In the genomic region with DNA sequence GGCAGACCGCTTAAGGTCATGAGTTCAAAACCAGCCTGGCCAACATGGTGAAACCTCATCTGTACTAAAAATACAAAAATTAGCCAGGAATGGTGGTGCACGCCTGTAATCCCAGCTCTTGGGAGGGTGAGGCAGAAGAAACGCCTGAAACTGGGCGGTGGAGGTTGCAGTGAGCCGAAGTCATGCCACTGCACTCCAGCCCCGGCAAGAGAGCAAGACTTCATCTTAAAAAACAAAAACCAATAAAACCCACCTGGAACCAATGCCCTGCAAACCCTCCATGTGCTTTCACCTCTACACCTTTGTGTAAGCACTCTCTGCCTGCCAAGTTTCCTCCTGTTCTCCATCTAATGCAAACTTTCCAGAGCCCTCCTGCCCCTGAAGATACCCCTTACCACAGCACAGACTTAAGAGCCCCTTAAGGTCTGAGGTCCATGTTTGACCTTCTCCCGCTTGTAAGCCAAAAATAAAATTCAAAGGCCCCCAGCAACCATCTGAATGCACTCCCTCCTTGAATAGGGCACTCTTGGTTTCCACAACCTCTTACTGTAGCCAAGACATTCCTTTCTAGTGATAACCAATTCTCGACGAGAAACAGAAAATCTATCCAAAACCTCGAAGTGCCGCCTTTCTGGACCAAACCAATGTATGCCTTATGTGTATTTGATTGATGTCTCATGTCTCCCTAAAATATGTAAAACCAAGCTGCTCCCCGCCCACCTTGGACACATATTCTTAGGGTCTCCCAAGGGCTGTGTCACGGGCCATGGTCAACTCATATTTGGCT, we compare ENCODE assay signal across 1 cellular context.
TF ChIP-seq lines count a peak whose summit lies in the region.

No MANE protein-coding gene starts in this region.

TF ChIP-seq in GM23338, 12 proteins besides CTCF, POLR2A, EP300 and RAD21 (continued from another document):
- TF ChIP-seq, protein P1, sequence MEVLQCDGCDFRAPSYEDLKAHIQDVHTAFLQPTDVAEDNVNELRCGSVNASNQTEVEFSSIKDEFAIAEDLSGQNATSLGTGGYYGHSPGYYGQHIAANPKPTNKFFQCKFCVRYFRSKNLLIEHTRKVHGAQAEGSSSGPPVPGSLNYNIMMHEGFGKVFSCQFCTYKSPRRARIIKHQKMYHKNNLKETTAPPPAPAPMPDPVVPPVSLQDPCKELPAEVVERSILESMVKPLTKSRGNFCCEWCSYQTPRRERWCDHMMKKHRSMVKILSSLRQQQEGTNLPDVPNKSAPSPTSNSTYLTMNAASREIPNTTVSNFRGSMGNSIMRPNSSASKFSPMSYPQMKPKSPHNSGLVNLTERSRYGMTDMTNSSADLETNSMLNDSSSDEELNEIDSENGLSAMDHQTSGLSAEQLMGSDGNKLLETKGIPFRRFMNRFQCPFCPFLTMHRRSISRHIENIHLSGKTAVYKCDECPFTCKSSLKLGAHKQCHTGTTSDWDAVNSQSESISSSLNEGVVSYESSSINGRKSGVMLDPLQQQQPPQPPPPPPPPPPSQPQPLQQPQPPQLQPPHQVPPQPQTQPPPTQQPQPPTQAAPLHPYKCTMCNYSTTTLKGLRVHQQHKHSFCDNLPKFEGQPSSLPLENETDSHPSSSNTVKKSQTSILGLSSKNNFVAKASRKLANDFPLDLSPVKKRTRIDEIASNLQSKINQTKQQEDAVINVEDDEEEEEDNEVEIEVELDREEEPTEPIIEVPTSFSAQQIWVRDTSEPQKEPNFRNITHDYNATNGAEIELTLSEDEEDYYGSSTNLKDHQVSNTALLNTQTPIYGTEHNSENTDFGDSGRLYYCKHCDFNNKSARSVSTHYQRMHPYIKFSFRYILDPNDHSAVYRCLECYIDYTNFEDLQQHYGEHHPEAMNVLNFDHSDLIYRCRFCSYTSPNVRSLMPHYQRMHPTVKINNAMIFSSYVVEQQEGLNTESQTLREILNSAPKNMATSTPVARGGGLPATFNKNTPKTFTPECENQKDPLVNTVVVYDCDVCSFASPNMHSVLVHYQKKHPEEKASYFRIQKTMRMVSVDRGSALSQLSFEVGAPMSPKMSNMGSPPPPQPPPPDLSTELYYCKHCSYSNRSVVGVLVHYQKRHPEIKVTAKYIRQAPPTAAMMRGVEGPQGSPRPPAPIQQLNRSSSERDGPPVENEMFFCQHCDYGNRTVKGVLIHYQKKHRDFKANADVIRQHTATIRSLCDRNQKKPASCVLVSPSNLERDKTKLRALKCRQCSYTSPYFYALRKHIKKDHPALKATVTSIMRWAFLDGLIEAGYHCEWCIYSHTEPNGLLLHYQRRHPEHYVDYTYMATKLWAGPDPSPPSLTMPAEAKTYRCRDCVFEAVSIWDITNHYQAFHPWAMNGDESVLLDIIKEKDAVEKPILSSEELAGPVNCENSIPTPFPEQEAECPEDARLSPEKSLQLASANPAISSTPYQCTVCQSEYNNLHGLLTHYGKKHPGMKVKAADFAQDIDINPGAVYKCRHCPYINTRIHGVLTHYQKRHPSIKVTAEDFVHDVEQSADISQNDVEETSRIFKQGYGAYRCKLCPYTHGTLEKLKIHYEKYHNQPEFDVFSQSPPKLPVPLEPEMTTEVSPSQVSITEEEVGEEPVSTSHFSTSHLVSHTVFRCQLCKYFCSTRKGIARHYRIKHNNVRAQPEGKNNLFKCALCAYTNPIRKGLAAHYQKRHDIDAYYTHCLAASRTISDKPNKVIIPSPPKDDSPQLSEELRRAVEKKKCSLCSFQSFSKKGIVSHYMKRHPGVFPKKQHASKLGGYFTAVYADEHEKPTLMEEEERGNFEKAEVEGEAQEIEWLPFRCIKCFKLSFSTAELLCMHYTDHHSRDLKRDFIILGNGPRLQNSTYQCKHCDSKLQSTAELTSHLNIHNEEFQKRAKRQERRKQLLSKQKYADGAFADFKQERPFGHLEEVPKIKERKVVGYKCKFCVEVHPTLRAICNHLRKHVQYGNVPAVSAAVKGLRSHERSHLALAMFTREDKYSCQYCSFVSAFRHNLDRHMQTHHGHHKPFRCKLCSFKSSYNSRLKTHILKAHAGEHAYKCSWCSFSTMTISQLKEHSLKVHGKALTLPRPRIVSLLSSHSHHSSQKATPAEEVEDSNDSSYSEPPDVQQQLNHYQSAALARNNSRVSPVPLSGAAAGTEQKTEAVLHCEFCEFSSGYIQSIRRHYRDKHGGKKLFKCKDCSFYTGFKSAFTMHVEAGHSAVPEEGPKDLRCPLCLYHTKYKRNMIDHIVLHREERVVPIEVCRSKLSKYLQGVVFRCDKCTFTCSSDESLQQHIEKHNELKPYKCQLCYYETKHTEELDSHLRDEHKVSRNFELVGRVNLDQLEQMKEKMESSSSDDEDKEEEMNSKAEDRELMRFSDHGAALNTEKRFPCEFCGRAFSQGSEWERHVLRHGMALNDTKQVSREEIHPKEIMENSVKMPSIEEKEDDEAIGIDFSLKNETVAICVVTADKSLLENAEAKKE (CRISPR knock-in tag; IDR thresholded peaks at IDR 0.05), result no peak
- TF ChIP-seq CREB1 (CRISPR knock-in tag; IDR thresholded peaks at IDR 0.05; ENCODE audit: low read depth), result no peak
- TF ChIP-seq EZH2phosphoT487 (IDR thresholded peaks at IDR 0.05; ENCODE audit: unreplicated experiment), result no peak
- TF ChIP-seq, protein P2, sequence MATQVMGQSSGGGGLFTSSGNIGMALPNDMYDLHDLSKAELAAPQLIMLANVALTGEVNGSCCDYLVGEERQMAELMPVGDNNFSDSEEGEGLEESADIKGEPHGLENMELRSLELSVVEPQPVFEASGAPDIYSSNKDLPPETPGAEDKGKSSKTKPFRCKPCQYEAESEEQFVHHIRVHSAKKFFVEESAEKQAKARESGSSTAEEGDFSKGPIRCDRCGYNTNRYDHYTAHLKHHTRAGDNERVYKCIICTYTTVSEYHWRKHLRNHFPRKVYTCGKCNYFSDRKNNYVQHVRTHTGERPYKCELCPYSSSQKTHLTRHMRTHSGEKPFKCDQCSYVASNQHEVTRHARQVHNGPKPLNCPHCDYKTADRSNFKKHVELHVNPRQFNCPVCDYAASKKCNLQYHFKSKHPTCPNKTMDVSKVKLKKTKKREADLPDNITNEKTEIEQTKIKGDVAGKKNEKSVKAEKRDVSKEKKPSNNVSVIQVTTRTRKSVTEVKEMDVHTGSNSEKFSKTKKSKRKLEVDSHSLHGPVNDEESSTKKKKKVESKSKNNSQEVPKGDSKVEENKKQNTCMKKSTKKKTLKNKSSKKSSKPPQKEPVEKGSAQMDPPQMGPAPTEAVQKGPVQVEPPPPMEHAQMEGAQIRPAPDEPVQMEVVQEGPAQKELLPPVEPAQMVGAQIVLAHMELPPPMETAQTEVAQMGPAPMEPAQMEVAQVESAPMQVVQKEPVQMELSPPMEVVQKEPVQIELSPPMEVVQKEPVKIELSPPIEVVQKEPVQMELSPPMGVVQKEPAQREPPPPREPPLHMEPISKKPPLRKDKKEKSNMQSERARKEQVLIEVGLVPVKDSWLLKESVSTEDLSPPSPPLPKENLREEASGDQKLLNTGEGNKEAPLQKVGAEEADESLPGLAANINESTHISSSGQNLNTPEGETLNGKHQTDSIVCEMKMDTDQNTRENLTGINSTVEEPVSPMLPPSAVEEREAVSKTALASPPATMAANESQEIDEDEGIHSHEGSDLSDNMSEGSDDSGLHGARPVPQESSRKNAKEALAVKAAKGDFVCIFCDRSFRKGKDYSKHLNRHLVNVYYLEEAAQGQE (IDR thresholded peaks at IDR 0.05; ENCODE audit: unreplicated experiment), result no peak
- no peak for TF ChIP-seq STAT1 (IDR thresholded peaks at IDR 0.05; ENCODE audit: unreplicated experiment)
- TF ChIP-seq EZH2 (IDR thresholded peaks at IDR 0.05; ENCODE audit: low read depth, unreplicated experiment), result no peak
- TF ChIP-seq ZNF114 (CRISPR knock-in tag; IDR thresholded peaks at IDR 0.05), result no peak
- TF ChIP-seq, protein P3, sequence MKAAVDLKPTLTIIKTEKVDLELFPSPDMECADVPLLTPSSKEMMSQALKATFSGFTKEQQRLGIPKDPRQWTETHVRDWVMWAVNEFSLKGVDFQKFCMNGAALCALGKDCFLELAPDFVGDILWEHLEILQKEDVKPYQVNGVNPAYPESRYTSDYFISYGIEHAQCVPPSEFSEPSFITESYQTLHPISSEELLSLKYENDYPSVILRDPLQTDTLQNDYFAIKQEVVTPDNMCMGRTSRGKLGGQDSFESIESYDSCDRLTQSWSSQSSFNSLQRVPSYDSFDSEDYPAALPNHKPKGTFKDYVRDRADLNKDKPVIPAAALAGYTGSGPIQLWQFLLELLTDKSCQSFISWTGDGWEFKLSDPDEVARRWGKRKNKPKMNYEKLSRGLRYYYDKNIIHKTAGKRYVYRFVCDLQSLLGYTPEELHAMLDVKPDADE (IDR thresholded peaks at IDR 0.05), result no peak
- no peak for TF ChIP-seq ZNF331 (CRISPR knock-in tag; IDR thresholded peaks at IDR 0.05; ENCODE audit: low read depth)
TF ChIP-seq in GM23338: peak in this region for 0.
